14 cellular contexts compared by ENCODE assay signal in genomic region chr19:13884726-13885591, GRCh38. TPM values are rescaled to one million over a fixed set of nuclear protein-coding genes. Genes with fewer than 3 reads are reported as not detected.
DNase-seq lines count a peak whose midpoint lies in the region; ATAC-seq, FAIRE-seq and TF ChIP-seq lines count a peak whose summit lies in the region.
"Had no signal": no experiment of that assay in that cellular context is flagged by ENCODE, and none has a peak within 500 bp of the region (broad histone marks: within the 10 kb centered on the region; RNA-seq: fewer than 3 reads in every experiment).

No MANE protein-coding gene starts in this region.

- H3K79me1 ChIP-seq in H1 (ENCODE audit: low read depth, low read length): no peaks in the 10 kb centered on the region

- H3K4me3 ChIP-seq in H1 (ENCODE audit: extremely low read depth in 1 of 4, insufficient read depth in 2 of 4, low read depth in 3 of 4, low read length in 4 of 4): no peak overlapping the region

- H3K9me3 Mint-ChIP-seq in nephron progenitor cell: no peaks in the 10 kb centered on the region

- WGBS in H1 (ENCODE audit: extremely low coverage in 1 of 2, insufficient coverage in 1 of 2, insufficient read length in 1 of 2, insufficient replicate concordance in 2 of 2, low coverage in 1 of 2, low lambda C conversion rate in 2 of 2, missing lambda C conversion rate in 1 of 2), 2 experiments: 86% methylated on average over 24 of the region's 26 CpGs; no CpG with 5 or more reads in 1 of the 2 experiments

- H2BK5ac ChIP-seq in H1 (ENCODE audit: low read depth, low read length): no peak overlapping the region

- TF ChIP-seq RAD21 in H1 (IDR thresholded peaks at IDR 0.05 in 1 of 2, conservative IDR thresholded peaks at IDR 0.05 in 1 of 2; ENCODE audit: low read depth in 2 of 2, low read length in 2 of 2): no peak

- POLR2A ChIA-PET in H1 (lab: Charles Lee; ENCODE audit: partially characterized antibody): interaction anchor here (0.7 to 1.5 kb wide), 5 partner anchors 12 to 170 kb away, joined by 3 to 4 read pairs (median 3); partner anchors contain the start of gene RFX1

- no peak overlapping the region for H3K9ac ChIP-seq in H1 (replicated peaks in 1 of 4; ENCODE audit: extremely low read depth in 1 of 4, low read depth in 3 of 4, low read length in 3 of 4)

- no peak for TF ChIP-seq POLR2A in H1 (IDR thresholded peaks at IDR 0.05; ENCODE audit: control extremely low read depth in 1 of 2, low read depth in 2 of 2, low read length in 2 of 2)

- H4K5ac ChIP-seq in H1 (ENCODE audit: insufficient read length, low read depth, low read length): no peak overlapping the region

- H3K79me2 ChIP-seq in H1 (ENCODE audit: control insufficient read depth in 1 of 2, insufficient read depth in 2 of 2, low read length in 2 of 2): no peaks in the 10 kb centered on the region

- no peak overlapping the region for H2AK5ac ChIP-seq in H1 (ENCODE audit: low read depth, low read length)

- H3K27me3 ChIP-seq in H1 (replicated peaks in 1 of 4; ENCODE audit: control insufficient read depth in 3 of 4, extremely low read depth in 1 of 4, insufficient read depth in 3 of 4, low read length in 3 of 4): no peaks in the 10 kb centered on the region
- H3K27me3 ChIP-seq: upper lobe of left lung had no signal

- H3K27ac ChIP-seq in H1 (ENCODE audit: low read depth, low read length): no peak overlapping the region
- H3K27ac ChIP-seq: upper lobe of left lung had no signal

- DNase-seq in D341Med (ENCODE audit: low spot score) (peak; percentile 28), NCI-H1105 (lab: John Stamatoyannopoulos, UW) (peak; percentile 55), H1 (ENCODE audit: low read depth in 1 of 2, low spot score in 2 of 2) (no peak), nephron progenitor cell (no peak), T-helper 1 cell (no peak), inferior parietal cortex (ENCODE audit: extremely low spot score) (no peak), Ammon's horn (ENCODE audit: low spot score) (no peak)
- DNase-seq: activated CD8-positive, alpha-beta memory T cell treated with anti-CD3 and anti-CD28 coated beads, Interleukin-2, amount 50 U/mL, for 4 hours; Karpas-422; NCI-H2107; stimulated activated CD8-positive, alpha-beta memory T cell treated with anti-CD3 and anti-CD28 coated beads, Interleukin-4, amount 100 ng/mL, for 48 hours had no signal

- H3K27ac Mint-ChIP-seq in nephron progenitor cell: peak overlapping the region; percentile 39
- H3K27ac Mint-ChIP-seq: activated naive CD8-positive, alpha-beta T cell had no signal

- no peak overlapping the region for H2BK15ac ChIP-seq in H1 (ENCODE audit: low read length)

- no peak overlapping the region for H2AFZ ChIP-seq in H1 (ENCODE audit: low read length)

- no peak overlapping the region for H2BK12ac ChIP-seq in H1 (ENCODE audit: low read depth, low read length)

- H3K23me2 ChIP-seq in H1 (ENCODE audit: low read depth, low read length): no peaks in the 10 kb centered on the region

- H2BK120ac ChIP-seq in H1 (replicated peaks; ENCODE audit: low read depth, low read length): no peak overlapping the region

- no peak for FAIRE-seq in H1 (lab: Jason Lieb, UNC)

- no peak for ATAC-seq in HG03135 (IDR thresholded peaks at IDR 0.05; ENCODE audit: unreplicated experiment)

- no peaks in the 10 kb centered on the region for H3K36me3 Mint-ChIP-seq in nephron progenitor cell (ENCODE audit: low read depth)
- H3K36me3 Mint-ChIP-seq: activated naive CD8-positive, alpha-beta T cell had no signal

- peak overlapping the region; percentile 42 for H4K91ac ChIP-seq in H1 (replicated peaks; ENCODE audit: insufficient read length, low read length)

- H4K8ac ChIP-seq in H1 (ENCODE audit: extremely low read depth, insufficient read depth, low read length): peak overlapping the region; percentile 19; the same call in 1 of the 2 replicates

- H3K36me3 ChIP-seq in H1 (ENCODE audit: control insufficient read depth in 2 of 4, insufficient read depth in 4 of 4, low read length in 3 of 4): no peaks in the 10 kb centered on the region
- H3K36me3 ChIP-seq: upper lobe of left lung had no signal

- peaks cover 5% of the 10 kb centered on the region for H3K27me3 Mint-ChIP-seq in nephron progenitor cell (ENCODE audit: low read depth, poor library complexity)
- H3K27me3 Mint-ChIP-seq: activated naive CD8-positive, alpha-beta T cell had no signal

- H3K56ac ChIP-seq in H1 (replicated peaks; ENCODE audit: insufficient read length, low read depth, low read length): no peak overlapping the region

- CTCF ChIA-PET in H1 (lab: Charles Lee; ENCODE audit: partially characterized antibody): interaction anchor here (0.6 to 8.7 kb wide), 13 partner anchors 8 to 187 kb away, joined by 3 to 76 read pairs (median 4); partner anchors contain the start of genes IL27RA, MISP3 and PALM3

- H3K4me2 ChIP-seq in H1 (ENCODE audit: insufficient read depth in 1 of 2, low read depth in 2 of 2, low read length in 2 of 2): no peak overlapping the region

- no peak for TF ChIP-seq EP300 in H1 (IDR thresholded peaks at IDR 0.05; ENCODE audit: borderline replicate concordance in 1 of 2, low read depth in 2 of 2, low read length in 2 of 2)

- TF ChIP-seq CTCF in H1 (IDR thresholded peaks at IDR 0.05; ENCODE audit: control extremely low read depth in 1 of 3, insufficient read depth in 1 of 3, low read depth in 1 of 3, low read length in 3 of 3) (no peak), nephron progenitor cell (IDR thresholded peaks at IDR 0.05) (no peak)

- peaks cover 34% of the 10 kb centered on the region for H3K4me1 Mint-ChIP-seq in nephron progenitor cell

- peaks cover 6 to 23% (median 16%) of the 10 kb centered on the region in 4 experiments for H3K4me1 ChIP-seq in H1 (replicated peaks in 1 of 4; ENCODE audit: control insufficient read depth in 3 of 4, insufficient read depth in 4 of 4, low read length in 3 of 4)

- no peak overlapping the region for H3K23ac ChIP-seq in H1 (ENCODE audit: insufficient read length)

- H3K18ac ChIP-seq in H1 (ENCODE audit: extremely low read depth, low read length): no peak overlapping the region

- no peaks in the 10 kb centered on the region for H3K9me3 ChIP-seq in H1 (ENCODE audit: insufficient read depth in 2 of 2, low read depth in 1 of 2, low read length in 1 of 2)
- H3K9me3 ChIP-seq: upper lobe of left lung had no signal

- no peak overlapping the region for H3K4ac ChIP-seq in H1 (replicated peaks; ENCODE audit: insufficient read length, low read depth, low read length)

- no peak overlapping the region for H2BK20ac ChIP-seq in H1 (ENCODE audit: low read length)

- no peak overlapping the region for H3K4me3 Mint-ChIP-seq in nephron progenitor cell
- H3K4me3 Mint-ChIP-seq: activated naive CD8-positive, alpha-beta T cell had no signal

- H4K20me1 ChIP-seq in H1 (replicated peaks in 1 of 2; ENCODE audit: control insufficient read depth in 1 of 2, insufficient read depth in 2 of 2, low read length in 2 of 2): no peaks in the 10 kb centered on the region

- no peak overlapping the region for H3K14ac ChIP-seq in H1 (ENCODE audit: insufficient read length)

TF ChIP-seq in H1, 55 proteins besides CTCF, POLR2A, EP300 and RAD21 (continues in another document):
- TF ChIP-seq BACH1 (IDR thresholded peaks at IDR 0.05; ENCODE audit: low read length): no peak
- no peak for TF ChIP-seq KDM5A (IDR thresholded peaks at IDR 0.05; ENCODE audit: low read length)

RNA-seq across cellular contexts. Expression of gene NANOS3, which starts 8.0 kb away (rescaled TPM):
- total RNA-seq in H1 (2021; fragmentation: NEBNext Ultra II Directional; extraction: Animal tissue kit (Norgen Biotek cat#: 25700)): not detected in 2 replicates
- polyA plus RNA-seq in H1 (2011; rRNA removed): 0.14 and 0.62 TPM in 2 replicates
- not detected for polyA plus RNA-seq in H1 (2011; cell fraction: cytosol; rRNA removed)
- not detected for polyA plus RNA-seq in H1 (2011; cell fraction: nucleus; rRNA removed)
- 0.69 to 0.83 TPM in 2 of 4 replicates, not detected in the others for polyA plus RNA-seq in H1 (2012, experiment 1 of 2)
- not detected for polyA plus RNA-seq in H1 (2012, experiment 2 of 2)
- 1.2 TPM for polyA plus RNA-seq in H1 (2013, experiment 1 of 2)
- 1.3 TPM for polyA plus RNA-seq in H1 (2013, experiment 2 of 2)
- not detected in 2 replicates for polyA minus RNA-seq in H1 (2011; rRNA and poly(A)+ RNA removed)
- not detected for polyA minus RNA-seq in H1 (2011; cell fraction: cytosol; rRNA and poly(A)+ RNA removed)
- polyA minus RNA-seq in H1 (2011; cell fraction: nucleus; rRNA and poly(A)+ RNA removed): not detected

RNA-seq across cellular contexts. Expression of gene BRME1, which starts 21.0 kb away (rescaled TPM):
- total RNA-seq in H1 (2021; fragmentation: NEBNext Ultra II Directional; extraction: Animal tissue kit (Norgen Biotek cat#: 25700)): 4.6 and 4.7 TPM in 2 replicates
- polyA plus RNA-seq in H1 (2011; rRNA removed): 4.6 and 6.0 TPM in 2 replicates
- 5.2 TPM for polyA plus RNA-seq in H1 (2011; cell fraction: cytosol; rRNA removed)
- 12.9 TPM for polyA plus RNA-seq in H1 (2011; cell fraction: nucleus; rRNA removed)
- polyA plus RNA-seq in H1 (2012, experiment 1 of 2): 2.8 to 5.0 TPM (median 3.9 TPM) in 4 replicates
- 3.1 TPM for polyA plus RNA-seq in H1 (2012, experiment 2 of 2)
- polyA plus RNA-seq in H1 (2013, experiment 1 of 2): 3.8 TPM
- 3.4 TPM for polyA plus RNA-seq in H1 (2013, experiment 2 of 2)
- polyA minus RNA-seq in H1 (2011; rRNA and poly(A)+ RNA removed): 2.5 and 3.4 TPM in 2 replicates
- 3.8 TPM for polyA minus RNA-seq in H1 (2011; cell fraction: cytosol; rRNA and poly(A)+ RNA removed)
- 7.3 TPM for polyA minus RNA-seq in H1 (2011; cell fraction: nucleus; rRNA and poly(A)+ RNA removed)

RNA-seq across cellular contexts. Expression of gene CC2D1A, which starts 21.0 kb away (rescaled TPM):
- total RNA-seq in H1 (2021; fragmentation: NEBNext Ultra II Directional; extraction: Animal tissue kit (Norgen Biotek cat#: 25700)): 33.0 and 36.4 TPM in 2 replicates
- polyA plus RNA-seq in H1 (2011; rRNA removed): 12.5 and 20.5 TPM in 2 replicates
- polyA plus RNA-seq in H1 (2011; cell fraction: cytosol; rRNA removed): 17.1 TPM
- polyA plus RNA-seq in H1 (2011; cell fraction: nucleus; rRNA removed): 71.1 TPM
- 20.2 to 39.2 TPM (median 31.7 TPM) in 4 replicates for polyA plus RNA-seq in H1 (2012, experiment 1 of 2)
- 21.2 TPM for polyA plus RNA-seq in H1 (2012, experiment 2 of 2)
- polyA plus RNA-seq in H1 (2013, experiment 1 of 2): 17.9 TPM
- polyA plus RNA-seq in H1 (2013, experiment 2 of 2): 16.1 TPM
- polyA minus RNA-seq in H1 (2011; rRNA and poly(A)+ RNA removed): 15.8 and 22.9 TPM in 2 replicates
- 17.1 TPM for polyA minus RNA-seq in H1 (2011; cell fraction: cytosol; rRNA and poly(A)+ RNA removed)
- 19.3 TPM for polyA minus RNA-seq in H1 (2011; cell fraction: nucleus; rRNA and poly(A)+ RNA removed)

RNA-seq across cellular contexts. Expression of gene PODNL1, which starts 53.3 kb away (rescaled TPM):
- 0.75 and 1.5 TPM in 2 replicates for total RNA-seq in H1 (2021; fragmentation: NEBNext Ultra II Directional; extraction: Animal tissue kit (Norgen Biotek cat#: 25700))
- 1.0 and 2.3 TPM in 2 replicates for polyA plus RNA-seq in H1 (2011; rRNA removed)
- 1.8 TPM for polyA plus RNA-seq in H1 (2011; cell fraction: cytosol; rRNA removed)
- 2.7 TPM for polyA plus RNA-seq in H1 (2011; cell fraction: nucleus; rRNA removed)
- 0.61 to 2.0 TPM (median 1.5 TPM) in 4 replicates for polyA plus RNA-seq in H1 (2012, experiment 1 of 2)
- 1.7 TPM for polyA plus RNA-seq in H1 (2012, experiment 2 of 2)
- 0.18 TPM for polyA plus RNA-seq in H1 (2013, experiment 1 of 2)
- polyA plus RNA-seq in H1 (2013, experiment 2 of 2): 0.68 TPM
- 0.22 TPM in 1 of 2 replicates, not detected in the other for polyA minus RNA-seq in H1 (2011; rRNA and poly(A)+ RNA removed)
- not detected for polyA minus RNA-seq in H1 (2011; cell fraction: cytosol; rRNA and poly(A)+ RNA removed)
- polyA minus RNA-seq in H1 (2011; cell fraction: nucleus; rRNA and poly(A)+ RNA removed): 1.2 TPM

Comparison
In these comparisons a context has a peak if more than half of its experiments do, and no peak if none do; other contexts are left out.
1. DNase-seq: peak in D341Med (single experiment) and NCI-H1105 (single experiment); none in H1 (0 of 2), nephron progenitor cell (single experiment), T-helper 1 cell (0 of 5), inferior parietal cortex (single experiment) and Ammon's horn (single experiment).